In the genomic region with DNA sequence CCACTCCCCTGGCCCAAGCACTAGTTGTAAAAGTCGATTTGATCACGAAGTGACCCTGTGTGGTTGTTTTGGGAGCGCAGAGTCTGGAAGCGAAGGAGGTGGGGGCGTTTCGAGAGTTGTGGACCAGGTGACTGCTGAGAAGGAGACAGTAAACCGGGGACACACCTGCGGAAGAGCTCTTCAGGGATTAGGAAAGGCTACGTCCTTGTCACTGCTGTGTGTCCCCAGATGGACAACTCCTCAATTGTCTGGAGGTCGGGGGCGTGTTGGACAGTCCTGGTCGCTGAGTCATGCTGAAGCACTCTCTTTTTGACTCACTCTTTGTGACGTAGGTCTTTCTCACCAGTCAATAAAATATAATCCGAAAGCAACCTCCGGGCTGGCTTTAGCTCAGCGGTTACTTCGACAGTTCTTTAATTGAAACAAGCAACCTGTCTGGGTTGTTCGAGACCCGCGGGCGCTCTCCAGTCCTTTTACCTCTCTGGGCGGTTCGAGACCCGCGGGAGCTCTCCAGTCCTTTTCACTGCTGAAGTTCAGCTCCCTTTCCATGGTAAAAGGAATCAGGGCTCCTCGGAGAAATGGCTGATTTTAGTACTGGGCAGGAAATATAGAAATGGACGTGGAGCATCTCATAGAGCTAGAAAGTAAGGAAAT, we compare ENCODE assay signal across 8 cellular contexts. TPM values are rescaled to one million over a fixed set of nuclear protein-coding genes. Genes with fewer than 3 reads are reported as not detected.
A peak's percentile ranks its signal among the peaks of the same experiment; 100 is the strongest.
DNase-seq lines count a peak whose midpoint lies in the region; ATAC-seq and TF ChIP-seq lines count a peak whose summit lies in the region.

No MANE protein-coding gene starts in this region.

- ATAC-seq in HG02610 (IDR thresholded peaks at IDR 0.05; ENCODE audit: unreplicated experiment) (peak; percentile 89), heart right ventricle (peak; percentile 91 to 98 (median 97))

- TF ChIP-seq EP300 in transverse colon (IDR thresholded peaks at IDR 0.05; ENCODE audit: low read depth) = no peak

- H3K9me3 ChIP-seq in adrenal gland (replicated peaks in 1 of 3) (no peaks in the 10 kb centered on the region), heart right ventricle (no peaks in the 10 kb centered on the region), transverse colon (no peaks in the 10 kb centered on the region)

- TF ChIP-seq POLR2A in adrenal gland (IDR thresholded peaks at IDR 0.05) (peak in 1 of 2 donors; percentile 81), transverse colon (IDR thresholded peaks at IDR 0.05) (peak; percentile 69)

- H3K4me3 ChIP-seq in adrenal gland (peak overlapping the region in 3 of 4 donors; percentile 42 to 50 (median 46)), heart right ventricle (peak overlapping the region; percentile 31 to 77 (median 66)), transverse colon (peak overlapping the region; percentile 11 to 64 (median 39))

- DNase-seq in GM04503 (ENCODE audit: low read depth) (peak; percentile 91), NCI-H1092 (lab: John Stamatoyannopoulos, UW) (peak; percentile 23), T follicular helper cell (ENCODE audit: low read depth) (peak; percentile 74), adrenal gland (peak; percentile 92 to 98 (median 95)), heart right ventricle (peak; percentile 82 to 88), pons (ENCODE audit: low spot score) (peak; percentile 91), transverse colon (peak; percentile 90)

- H3K27me3 ChIP-seq in adrenal gland = no peaks in the 10 kb centered on the region
- H3K27me3 ChIP-seq in heart right ventricle = no peaks in the 10 kb centered on the region
- H3K27me3 ChIP-seq in transverse colon = no peaks in the 10 kb centered on the region

- H3K27ac ChIP-seq in adrenal gland (peak overlapping the region; percentile 77 to 92 (median 87)), heart right ventricle (peak overlapping the region in 9 of 10 donors; percentile 72 to 95 (median 83)), transverse colon (peak overlapping the region; percentile 88 to 92 (median 89))

- H3K4me1 ChIP-seq in adrenal gland (replicated peaks in 1 of 2) (no peaks in the 10 kb centered on the region), heart right ventricle (peaks cover 0 to 20% (median 4%) of the 10 kb centered on the region in 9 donors), transverse colon (peaks cover 0 to 21% (median 11%) of the 10 kb centered on the region in 4 donors)

- H3K36me3 ChIP-seq in adrenal gland (replicated peaks in 1 of 2) (peaks cover 0 to 7% of the 10 kb centered on the region in 2 donors), heart right ventricle (peaks cover 0 to 19% (median 5%) of the 10 kb centered on the region in 9 donors), transverse colon (peaks cover 0 to 5% (median 1%) of the 10 kb centered on the region in 4 donors)

- in situ Hi-C loops in transverse colon (cut with MboI; ENCODE audit: low pct_ligation_motif_present in 1 of 4, low pct_unique_long_range_greater_than_20kb in 1 of 4, low sequenced_read_pairs in 3 of 4) = loop anchor here in 2 of 4 donors (5.0 to 25.0 kb wide), 2 partner anchors 344 to 474 kb away; no protein-coding TSS in a partner anchor

- TF ChIP-seq CTCF in adrenal gland (IDR thresholded peaks at IDR 0.05) = no peak
- TF ChIP-seq CTCF in heart right ventricle (IDR thresholded peaks at IDR 0.05) = no peak
- no peak for TF ChIP-seq CTCF in transverse colon (IDR thresholded peaks at IDR 0.05)

- 0 to 1% (median 1%) methylated on average over 27 of the region's 27 CpGs for WGBS in adrenal gland, 4 donors
- WGBS in heart right ventricle, 2 donors = 1% methylated on average over 27 of the region's 27 CpGs
- 0 to 2% methylated on average over 20 to 27 of the region's 27 CpGs for WGBS in transverse colon (ENCODE audit: low coverage in 1 of 2), 2 donors

- intact Hi-C loops in adrenal gland (cut with DNase I) (loop anchor here in 1 of 2 donors (10.0 kb wide), 1 partner anchor 346 kb away; a partner anchor contains a TSS), heart right ventricle (cut with DNase I) (loop anchor here in 3 of 10 donors (5.0 to 10.0 kb wide), 2 partner anchors 339 to 346 kb away; a partner anchor contains a TSS), transverse colon (cut with DNase I; ENCODE audit: low total_unique reads) (no loop called here)

RNA-seq across cellular contexts. Expression of a gene that starts 10.8 kb away (rescaled TPM):
- total RNA-seq in adrenal gland (10 to 100 TPM; 24.6 to 52.4 (median 51.0) TPM), heart right ventricle (10 to 100 TPM; 27.9 to 41.4 (median 33.6) TPM), transverse colon (10 to 100 TPM in 3 of 4 donors, 1 to 10 TPM in 1; 6.7 to 41.3 (median 23.1) TPM)
- polyA plus RNA-seq in adrenal gland (100 to 1,000 TPM in 1 of 3 donors, 10 to 100 TPM in 2; 42.1 to 113 (median 82.8) TPM), heart right ventricle (10 to 100 TPM; 48.7 to 73.4 TPM)

RNA-seq across cellular contexts. Expression of a gene that starts 19.8 kb away (rescaled TPM):
- 10 to 100 TPM; 21.3 to 40.0 (median 32.5) TPM for total RNA-seq in adrenal gland
- 10 to 100 TPM; 26.0 to 31.0 (median 28.6) TPM for polyA plus RNA-seq in adrenal gland
- total RNA-seq in heart right ventricle = 10 to 100 TPM; 23.3 to 37.3 (median 30.0) TPM
- 10 to 100 TPM; 19.2 to 24.9 TPM for polyA plus RNA-seq in heart right ventricle
- 10 to 100 TPM; 30.3 to 60.6 (median 41.4) TPM for total RNA-seq in transverse colon

RNA-seq across cellular contexts. Expression of a gene that starts 19.9 kb away (rescaled TPM):
- total RNA-seq in adrenal gland (10 to 100 TPM; 36.4 to 68.7 (median 55.6) TPM), heart right ventricle (10 to 100 TPM; 30.3 to 41.8 (median 35.8) TPM), transverse colon (10 to 100 TPM; 39.6 to 51.6 (median 43.9) TPM)
- polyA plus RNA-seq in adrenal gland (100 to 1,000 TPM in 1 of 3 donors, 10 to 100 TPM in 2; 92.3 to 111 (median 94.6) TPM), heart right ventricle (10 to 100 TPM; 52.7 to 53.2 TPM)

RNA-seq across cellular contexts. Expression of a gene that starts 37.6 kb away (rescaled TPM):
- 1 to 10 TPM in 1 of 8 donors, under 1 TPM in 7; 0.19 to 3.6 (median 0.39) TPM for total RNA-seq in adrenal gland
- 1 to 10 TPM in 2 of 3 donors, under 1 TPM in 1; 0.18 to 3.1 (median 2.1) TPM for polyA plus RNA-seq in adrenal gland
- total RNA-seq in heart right ventricle = under 1 TPM in 9 of 10 donors, not detected in 1; 0.17 to 0.60 (median 0.30) TPM
- 1 to 10 TPM in 1 of 2 donors, under 1 TPM in 1; 0.81 to 2.0 TPM for polyA plus RNA-seq in heart right ventricle
- total RNA-seq in transverse colon = 1 to 10 TPM in 3 of 4 donors, under 1 TPM in 1; 0.40 to 4.9 (median 2.3) TPM

RNA-seq across cellular contexts. Expression of a gene that starts 46.3 kb away (rescaled TPM):
- total RNA-seq in adrenal gland (10 to 100 TPM; 14.6 to 20.0 (median 17.4) TPM), heart right ventricle (10 to 100 TPM; 10.5 to 14.5 (median 12.2) TPM), transverse colon (10 to 100 TPM; 33.3 to 76.6 (median 36.1) TPM)
- polyA plus RNA-seq in adrenal gland (10 to 100 TPM; 13.3 to 20.8 (median 13.5) TPM), heart right ventricle (10 to 100 TPM; 12.2 to 15.7 TPM)

Comparison
In these comparisons a context has a peak if more than half of its experiments do, and no peak if none do; other contexts are left out.
1. Peak in every context shown above with its lines: DNase-seq, ATAC-seq, H3K4me3 ChIP-seq and H3K27ac ChIP-seq.
2. DNase-seq: peak in every context shown above with its lines; median percentile 95 in adrenal gland; 91 in GM04503; 91 in pons; 90 in transverse colon; 85 in heart right ventricle; 74 in T follicular helper cell; 23 in NCI-H1092.